In genomic region chr11:42422094-42422493, GRCh38 we compare ENCODE assay signal across 27 cellular contexts.
"Had no signal": no experiment of that assay in that cellular context is flagged by ENCODE, and none has a peak within 500 bp of the region (broad histone marks: within the 10 kb centered on the region; RNA-seq: fewer than 3 reads in every experiment).

No MANE protein-coding gene starts in this region.

- H3K4me1 ChIP-seq: colonic mucosa, heart right ventricle, left lung, right lobe of liver, uterus had no signal

- ATAC-seq: activated naive CD8-positive, alpha-beta T cell treated with anti-CD3 and anti-CD28 coated beads, Interleukin-2, amount 50 U/mL, for 24 hours; activated T-cell treated with anti-CD3 and anti-CD28 coated beads, Interleukin-2, amount 50 U/mL, for 4 hours; activated T-helper 17 cell treated with anti-CD3 and anti-CD28 coated beads, Interleukin-2, amount 50 U/mL, for 72 hours; heart right ventricle; left lung; right lobe of liver; stimulated activated effector memory CD8-positive, alpha-beta T cell treated with anti-CD3 and anti-CD28 coated beads, Interleukin-12 subunit alpha, Interleukin-12 subunit beta, amount 100 ng/mL, for 72 hours; WTC11 had no signal

- H3K27me3 ChIP-seq: cardiac muscle cell, colonic mucosa, dorsolateral prefrontal cortex, heart right ventricle, left lung, neutrophil, ovary, right lobe of liver, uterus had no signal

- DNase-seq: activated CD4-positive, alpha-beta memory T cell treated with anti-CD3 and anti-CD28 coated beads, Interleukin-2, amount 10 ng/mL, durations not matched to agents 7 days and 5 days; activated CD4-positive, alpha-beta T cell treated with anti-CD3 and anti-CD28 coated beads for 1 hour; activated CD4-positive, alpha-beta T cell treated with anti-CD3 and anti-CD28 coated beads, Interleukin-2, amount 10 ng/mL, durations not matched to agents 7 days and 5 days; activated naive CD8-positive, alpha-beta T cell treated with anti-CD3 and anti-CD28 coated beads, Interleukin-2, amount 50 U/mL, for 24 hours; activated T-cell treated with anti-CD3 and anti-CD28 coated beads, Interleukin-2, amount 50 U/mL, for 4 hours; amygdala; cerebellar nuclear complex; colonic mucosa; dorsolateral prefrontal cortex; effector memory CD4-positive, alpha-beta T cell; foreskin melanocyte; heart right ventricle; kidney glomerular epithelial cell; left lung; ovary; right lobe of liver; stimulated activated CD4-positive, alpha-beta T cell treated with anti-CD3 and anti-CD28 coated beads, Interleukin-4, amount 100 ng/mL, for 24 hours; T-helper 2 cell; uterus had no signal

- H3K27ac ChIP-seq: cardiac muscle cell, colonic mucosa, dorsolateral prefrontal cortex, heart right ventricle, left lung, neutrophil, ovary, right lobe of liver, skin epidermis, thoracic aorta, uterus had no signal

- H3K4me3 ChIP-seq: cardiac muscle cell, colonic mucosa, dorsolateral prefrontal cortex, heart right ventricle, left lung, lung, ovary, right lobe of liver, skin epidermis, thoracic aorta, uterus had no signal

- H3K36me3 ChIP-seq: cardiac muscle cell, colonic mucosa, heart right ventricle, left lung, neutrophil, ovary, right lobe of liver, thoracic aorta, uterus had no signal

- H3K9me3 ChIP-seq: colonic mucosa, heart right ventricle, left lung, neutrophil, ovary, right lobe of liver, thoracic aorta, uterus had no signal
